8 cellular contexts compared by ENCODE assay signal in genomic region chr6:75243333-75244062, GRCh38. TPM values are rescaled to one million over a fixed set of nuclear protein-coding genes. Genes with fewer than 3 reads are reported as not detected.
A peak's percentile ranks its signal among the peaks of the same experiment; 100 is the strongest.
DNase-seq lines count a peak whose midpoint lies in the region; ATAC-seq, FAIRE-seq and TF ChIP-seq lines count a peak whose summit lies in the region.

COX7A2 (minus strand) TSS chr6:75243801; CDS start chr6:75243734, 67 bp downstream.

- H3K36me3 ChIP-seq in bronchial epithelial cell (ENCODE audit: control insufficient read depth, insufficient read depth, low read length): peaks cover 7% of the 10 kb centered on the region
- H3K36me3 ChIP-seq in iPS-20b (ENCODE audit: insufficient read depth, low read depth, low read length): peaks cover 31% of the 10 kb centered on the region

- peak within 1 kb of the TSS; percentile 95 for H3K9ac ChIP-seq in iPS-20b (ENCODE audit: low read depth, low read length)

- H3K9me3 ChIP-seq in iPS-20b (ENCODE audit: insufficient read depth, low read depth, low read length): no peaks in the 10 kb centered on the region

- CTCF ChIA-PET in AG04449 (lab: Yijun Ruan, JAX): interaction anchor here (0.7 to 3.3 kb wide), 8 partner anchors 12 to 303 kb away, joined by 3 to 14 read pairs (median 4); no protein-coding TSS in a partner anchor

- H3K27me3 ChIP-seq in bronchial epithelial cell (ENCODE audit: control insufficient read depth, insufficient read depth, low read length) (no peaks in the 10 kb centered on the region), iPS-20b (ENCODE audit: insufficient read depth, low read length) (0 out of 2 replicates have a peak, but pooled peaks cover 12% of the 10 kb centered on the region)

- no peak for TF ChIP-seq CTCF in AG04449 (IDR thresholded peaks at IDR 0.05; ENCODE audit: insufficient read depth, low read length, missing control alignments)
- no peak for TF ChIP-seq CTCF in WI38 (IDR thresholded peaks at IDR 0.05; ENCODE audit: low read depth, low read length)
- no peak for TF ChIP-seq CTCF in bronchial epithelial cell (IDR thresholded peaks at IDR 0.05; ENCODE audit: insufficient read depth, low read length, severe bottlenecking)

- ATAC-seq in GM18907 (IDR thresholded peaks at IDR 0.05; ENCODE audit: unreplicated experiment) (peak; percentile 97), HG03159 (IDR thresholded peaks at IDR 0.05; ENCODE audit: unreplicated experiment) (peak; percentile 95)

- POLR2A ChIA-PET in AG04449 (lab: Yijun Ruan, JAX): interaction anchor here (0.6 to 1.0 kb wide), 6 partner anchors 20 to 477 kb away, joined by 3 to 5 read pairs (median 3); partner anchors contain the start of gene COL12A1

- H3K4me3 ChIP-seq in AG04449 (ENCODE audit: low read depth, low read length) (peak within 1 kb of the TSS; percentile 99), WI38 (ENCODE audit: low read depth, low read length) (peak within 1 kb of the TSS; percentile 97), bronchial epithelial cell (ENCODE audit: low read depth, low read length) (peak within 1 kb of the TSS; percentile 56), iPS-20b (ENCODE audit: low read length) (peak within 1 kb of the TSS; percentile 95), skin epidermis (peak within 1 kb of the TSS; percentile 56 to 86 (median 77))

- no peaks in the 10 kb centered on the region for H3K4me1 ChIP-seq in iPS-20b (ENCODE audit: insufficient read depth, low read length)

- DNase-seq in AG04449 (ENCODE audit: low read depth, low spot score) (peak; percentile 88), NCI-H2227 treated with DMSO at 0.1 percent for 48 hours (lab: John Stamatoyannopoulos, UW) (peak; percentile 96), bronchial epithelial cell (ENCODE audit: low read depth) (peak; percentile 95)

- H3K27ac ChIP-seq in iPS-20b (ENCODE audit: low read length): peak within 1 kb of the TSS; percentile 50
- peak within 1 kb of the TSS in 20 of 21 experiments; percentile 79 to 93 (median 87) for H3K27ac ChIP-seq in skin epidermis

- FAIRE-seq in bronchial epithelial cell (lab: Jason Lieb, UNC): peak; percentile 99

RNA-seq across cellular contexts. Expression of gene COX7A2, which starts in this region (rescaled TPM):
- total RNA-seq in bronchial epithelial cell: 124 and 176 TPM in 2 replicates

Comparison
In these comparisons a context has a peak if more than half of its experiments do, and no peak if none do; other contexts are left out.
1. Peak in every context shown above with its lines: DNase-seq, ATAC-seq, H3K4me3 ChIP-seq and H3K27ac ChIP-seq.